Comparison of ENCODE assay signal across 13 cellular contexts in genomic region chr6:36913082-36913481, GRCh38. TPM values are rescaled to one million over a fixed set of nuclear protein-coding genes. Genes with fewer than 3 reads are reported as not detected.
DNase-seq lines count a peak whose midpoint lies in the region; ATAC-seq and TF ChIP-seq lines count a peak whose summit lies in the region.
"Had no signal": no experiment of that assay in that cellular context is flagged by ENCODE, and none has a peak within 500 bp of the region (broad histone marks: within the 10 kb centered on the region; RNA-seq: fewer than 3 reads in every experiment).

No MANE protein-coding gene starts in this region.

- peaks cover 0 to 48% (median 0%) of the 10 kb centered on the region in 3 donors for H3K36me3 ChIP-seq in Peyer's patch
- H3K36me3 ChIP-seq in effector memory CD4-positive, alpha-beta T cell (ENCODE audit: control insufficient read depth, insufficient read depth, low read length): peaks cover 25% of the 10 kb centered on the region
- H3K36me3 ChIP-seq in thymus (ENCODE audit: control insufficient read depth, insufficient read depth): peaks cover 37% of the 10 kb centered on the region

- CTCF ChIA-PET in activated CD8-positive, alpha-beta memory T cell treated with anti-CD3 and anti-CD28 coated beads, Interleukin-2, amount 10 ng/mL, durations not matched to agents 7 days and 5 days (lab: Charles Lee): interaction anchor here (0.7 to 6.9 kb wide), 5 partner anchors 10 to 106 kb away, joined by 3 to 43 read pairs (median 8); partner anchors contain the start of genes C6orf89 and PI16

- H3K4me3 ChIP-seq in Peyer's patch (no peak overlapping the region), thymus (ENCODE audit: low read length) (no peak overlapping the region)
- H3K4me3 ChIP-seq in effector memory CD4-positive, alpha-beta T cell (ENCODE audit: insufficient read depth, low read depth, low read length, poor library complexity, severe bottlenecking): peak overlapping the region; percentile 17
- H3K4me3 ChIP-seq: psoas muscle, upper lobe of left lung had no signal

- peaks cover 0 to 15% (median 0%) of the 10 kb centered on the region in 4 donors for H3K4me1 ChIP-seq in Peyer's patch
- H3K4me1 ChIP-seq in effector memory CD4-positive, alpha-beta T cell (ENCODE audit: control insufficient read depth, insufficient read depth, low read length, poor library complexity, severe bottlenecking): peaks cover 30% of the 10 kb centered on the region
- H3K4me1 ChIP-seq in thymus (ENCODE audit: control insufficient read depth, insufficient read depth, low read length): peaks cover 24% of the 10 kb centered on the region

- H3K9me3 ChIP-seq in Peyer's patch (no peaks in the 10 kb centered on the region), thymus (ENCODE audit: control insufficient read depth) (no peaks in the 10 kb centered on the region)
- H3K9me3 ChIP-seq in effector memory CD4-positive, alpha-beta T cell (ENCODE audit: control insufficient read depth, low read length): no peaks in the 10 kb centered on the region
- H3K9me3 ChIP-seq: psoas muscle, upper lobe of left lung had no signal

- peak overlapping the region; percentile 66 for H3K4me3 Mint-ChIP-seq in activated CD8-positive, alpha-beta memory T cell treated with anti-CD3 and anti-CD28 coated beads, Interleukin-2, amount 10 ng/mL, durations not matched to agents 7 days and 5 days

- H3K4me1 Mint-ChIP-seq in activated CD8-positive, alpha-beta memory T cell treated with anti-CD3 and anti-CD28 coated beads, Interleukin-2, amount 10 ng/mL, durations not matched to agents 7 days and 5 days: peaks cover 61% of the 10 kb centered on the region

- no peaks in the 10 kb centered on the region for H3K27me3 ChIP-seq in Peyer's patch
- no peaks in the 10 kb centered on the region for H3K27me3 ChIP-seq in effector memory CD4-positive, alpha-beta T cell (replicated peaks; ENCODE audit: control insufficient read depth, insufficient read depth, low read length, poor library complexity, severe bottlenecking)
- H3K27me3 ChIP-seq in thymus (ENCODE audit: control insufficient read depth, insufficient read depth): no peaks in the 10 kb centered on the region
- H3K27me3 ChIP-seq: upper lobe of left lung had no signal

- WGBS in thymus: 62% methylated on average over 4 of the region's 4 CpGs

- peaks cover 42% of the 10 kb centered on the region for H3K36me3 Mint-ChIP-seq in activated CD8-positive, alpha-beta memory T cell treated with anti-CD3 and anti-CD28 coated beads, Interleukin-2, amount 10 ng/mL, durations not matched to agents 7 days and 5 days

- H3K27ac Mint-ChIP-seq in activated CD8-positive, alpha-beta memory T cell treated with anti-CD3 and anti-CD28 coated beads, Interleukin-2, amount 10 ng/mL, durations not matched to agents 7 days and 5 days: peak overlapping the region; percentile 89

- H3K27ac ChIP-seq in Peyer's patch (peak overlapping the region; percentile 6 to 63 (median 40)), thymus (ENCODE audit: low read depth) (peak overlapping the region; percentile 92)
- H3K27ac ChIP-seq in effector memory CD4-positive, alpha-beta T cell (ENCODE audit: insufficient read depth, low read length, poor library complexity, severe bottlenecking): peak overlapping the region; percentile 69
- H3K27ac ChIP-seq: psoas muscle had no signal

- peak; percentile 54 for DNase-seq in activated CD8-positive, alpha-beta memory T cell treated with anti-CD3 and anti-CD28 coated beads, Interleukin-2, amount 10 ng/mL, durations not matched to agents 7 days and 5 days
- no peak for DNase-seq in activated CD8-positive, alpha-beta memory T cell treated with anti-CD3 and anti-CD28 coated beads, Interleukin-2, amount 50 U/mL, for 4 hours
- DNase-seq in Peyer's patch (no peak), GOT3 (lab: John Stamatoyannopoulos, UW) (no peak), NCI-H2107 (lab: John Stamatoyannopoulos, UW) (no peak)
- no peak for DNase-seq in effector memory CD4-positive, alpha-beta T cell
- DNase-seq: glutamatergic neuron, NCI-H1105, NCI-H774, psoas muscle, upper lobe of left lung had no signal

- H3K9me3 Mint-ChIP-seq in activated CD8-positive, alpha-beta memory T cell treated with anti-CD3 and anti-CD28 coated beads, Interleukin-2, amount 10 ng/mL, durations not matched to agents 7 days and 5 days (ENCODE audit: low read depth): no peaks in the 10 kb centered on the region

- H3K27me3 Mint-ChIP-seq in activated CD8-positive, alpha-beta memory T cell treated with anti-CD3 and anti-CD28 coated beads, Interleukin-2, amount 10 ng/mL, durations not matched to agents 7 days and 5 days: no peaks in the 10 kb centered on the region

- ATAC-seq in activated CD8-positive, alpha-beta memory T cell treated with anti-CD3 and anti-CD28 coated beads, Interleukin-2, amount 10 ng/mL, durations not matched to agents 7 days and 5 days: no peak
- ATAC-seq in HG02885 (IDR thresholded peaks at IDR 0.05; ENCODE audit: poor library complexity, unreplicated experiment): no peak
- ATAC-seq: psoas muscle had no signal

- no peak for TF ChIP-seq POLR2A in Peyer's patch (IDR thresholded peaks at IDR 0.05)

- no peak for TF ChIP-seq CTCF in Peyer's patch (IDR thresholded peaks at IDR 0.05)

RNA-seq across cellular contexts. Expression of gene C6orf89, which starts 27.3 kb away (rescaled TPM):
- 10 to 100 TPM; 46.4 to 47.7 TPM for total RNA-seq in activated CD8-positive, alpha-beta memory T cell treated with anti-CD3 and anti-CD28 coated beads, Interleukin-2, amount 10 ng/mL, durations not matched to agents 7 days and 5 days
- 10 to 100 TPM; 25.6 to 39.1 (median 28.9) TPM for total RNA-seq in Peyer's patch
- polyA plus RNA-seq in thymus: 19.5 TPM

RNA-seq across cellular contexts. Expression of gene PPIL1, which starts 38.5 kb away (rescaled TPM):
- total RNA-seq in activated CD8-positive, alpha-beta memory T cell treated with anti-CD3 and anti-CD28 coated beads, Interleukin-2, amount 10 ng/mL, durations not matched to agents 7 days and 5 days: 10 to 100 TPM; 30.8 to 39.9 TPM
- total RNA-seq in Peyer's patch: 10 to 100 TPM in 1 of 4 donors, 1 to 10 TPM in 3; 6.0 to 14.0 (median 6.4) TPM
- polyA plus RNA-seq in thymus: 22.5 TPM

RNA-seq across cellular contexts. Expression of gene PI16, which starts 41.5 kb away (rescaled TPM):
- total RNA-seq in activated CD8-positive, alpha-beta memory T cell treated with anti-CD3 and anti-CD28 coated beads, Interleukin-2, amount 10 ng/mL, durations not matched to agents 7 days and 5 days: 1 to 10 TPM in 1 of 2 experiments, under 1 TPM in 1; 0.37 to 2.0 TPM
- 1 to 10 TPM in 2 of 4 donors, not detected in 2; 1.5 to 6.2 TPM for total RNA-seq in Peyer's patch
- 2.2 TPM for polyA plus RNA-seq in thymus

Comparison
In these comparisons a context has a peak if more than half of its experiments do, and no peak if none do; other contexts are left out.
1. H3K27ac ChIP-seq: peak in every context shown above with its lines; median percentile 92 in thymus; 69 in effector memory CD4-positive, alpha-beta T cell; 40 in Peyer's patch.